In genomic region chr1:29125237-29125641, GRCh38 we compare ENCODE assay signal across 8 cellular contexts.
DNase-seq lines count a peak whose midpoint lies in the region; ATAC-seq lines count a peak whose summit lies in the region.

No MANE protein-coding gene starts in this region.

- H3K4me1 Mint-ChIP-seq in T-helper 1 cell treated with Interleukin-12 subunit alpha and Interleukin-12 subunit beta and Interleukin-4 antibody, amounts not matched to agents 30 μg/mL and 1 μg/mL, for 36 hours (ENCODE audit: low read depth) = peaks cover 6% of the 10 kb centered on the region
- H3K4me1 Mint-ChIP-seq in activated naive CD8-positive, alpha-beta T cell treated with anti-CD3 and anti-CD28 coated beads, Interleukin-2, amount 50 U/mL, for 24 hours = peaks cover 9% of the 10 kb centered on the region

- peak overlapping the region; percentile 49 for H3K27ac Mint-ChIP-seq in T-helper 1 cell treated with Interleukin-12 subunit alpha and Interleukin-12 subunit beta and Interleukin-4 antibody, amounts not matched to agents 30 μg/mL and 1 μg/mL, for 36 hours
- H3K27ac Mint-ChIP-seq in activated naive CD8-positive, alpha-beta T cell treated with anti-CD3 and anti-CD28 coated beads, Interleukin-2, amount 50 U/mL, for 24 hours = peak overlapping the region; percentile 68

- DNase-seq in T-helper 1 cell (no peak), left kidney (ENCODE audit: low read depth, low spot score) (peak; percentile 49), T-helper 9 cell (no peak), NCI-H526 (lab: John Stamatoyannopoulos, UW) (no peak)
- DNase-seq in activated naive CD8-positive, alpha-beta T cell treated with anti-CD3 and anti-CD28 coated beads, Interleukin-2, amount 50 U/mL, for 24 hours = no peak

- H3K27me3 ChIP-seq in subcutaneous abdominal adipose tissue (ENCODE audit: control insufficient read depth in 5 of 5, insufficient read depth in 4 of 5, low read length in 5 of 5) = no peaks in the 10 kb centered on the region

- no peaks in the 10 kb centered on the region for H3K36me3 ChIP-seq in subcutaneous abdominal adipose tissue (ENCODE audit: control insufficient read depth in 5 of 5, insufficient read depth in 5 of 5, low read length in 5 of 5)

- peak overlapping the region; percentile 65 for H3K27ac ChIP-seq in subcutaneous abdominal adipose tissue (ENCODE audit: low read depth, low read length)

- H3K4me1 ChIP-seq in subcutaneous abdominal adipose tissue (ENCODE audit: control insufficient read depth in 5 of 5, insufficient read depth in 5 of 5, low read length in 5 of 5) = peaks cover 0 to 45% (median 36%) of the 10 kb centered on the region in 5 donors

- no peaks in the 10 kb centered on the region for H3K9me3 ChIP-seq in subcutaneous abdominal adipose tissue (ENCODE audit: control insufficient read depth in 5 of 5, low read length in 5 of 5)

- peaks cover 8% of the 10 kb centered on the region for H3K36me3 Mint-ChIP-seq in T-helper 1 cell treated with Interleukin-12 subunit alpha and Interleukin-12 subunit beta and Interleukin-4 antibody, amounts not matched to agents 30 μg/mL and 1 μg/mL, for 36 hours (ENCODE audit: low read depth)
- no peaks in the 10 kb centered on the region for H3K36me3 Mint-ChIP-seq in activated naive CD8-positive, alpha-beta T cell treated with anti-CD3 and anti-CD28 coated beads, Interleukin-2, amount 50 U/mL, for 24 hours (ENCODE audit: low read depth)

- no peak for ATAC-seq in activated naive CD8-positive, alpha-beta T cell treated with anti-CD3 and anti-CD28 coated beads, Interleukin-2, amount 50 U/mL, for 24 hours
- ATAC-seq in HG03108 (IDR thresholded peaks at IDR 0.05; ENCODE audit: unreplicated experiment) = no peak

- H3K9me3 Mint-ChIP-seq in T-helper 1 cell treated with Interleukin-12 subunit alpha and Interleukin-12 subunit beta and Interleukin-4 antibody, amounts not matched to agents 30 μg/mL and 1 μg/mL, for 36 hours = no peaks in the 10 kb centered on the region
- no peaks in the 10 kb centered on the region for H3K9me3 Mint-ChIP-seq in activated naive CD8-positive, alpha-beta T cell treated with anti-CD3 and anti-CD28 coated beads, Interleukin-2, amount 50 U/mL, for 24 hours

- peak overlapping the region in 4 of 5 donors; percentile 70 to 79 (median 77) for H3K4me3 ChIP-seq in subcutaneous abdominal adipose tissue (ENCODE audit: low read depth in 1 of 5, low read length in 5 of 5)

- peak overlapping the region in 3 of 5 donors; percentile 69 to 71 (median 69) for H3K9ac ChIP-seq in subcutaneous abdominal adipose tissue (ENCODE audit: low read length in 5 of 5)

- peak overlapping the region; percentile 79 for H3K4me3 Mint-ChIP-seq in T-helper 1 cell treated with Interleukin-12 subunit alpha and Interleukin-12 subunit beta and Interleukin-4 antibody, amounts not matched to agents 30 μg/mL and 1 μg/mL, for 36 hours
- peak overlapping the region; percentile 53 for H3K4me3 Mint-ChIP-seq in activated naive CD8-positive, alpha-beta T cell treated with anti-CD3 and anti-CD28 coated beads, Interleukin-2, amount 50 U/mL, for 24 hours

- H3K27me3 Mint-ChIP-seq in T-helper 1 cell treated with Interleukin-12 subunit alpha and Interleukin-12 subunit beta and Interleukin-4 antibody, amounts not matched to agents 30 μg/mL and 1 μg/mL, for 36 hours (ENCODE audit: low read depth) = peaks cover 37% of the 10 kb centered on the region
- H3K27me3 Mint-ChIP-seq in activated naive CD8-positive, alpha-beta T cell treated with anti-CD3 and anti-CD28 coated beads, Interleukin-2, amount 50 U/mL, for 24 hours = peaks cover 16% of the 10 kb centered on the region
